Comparison of ENCODE assay signal across 9 cellular contexts in genomic region chr10:112985701-112986510, GRCh38.
DNase-seq lines count a peak whose midpoint lies in the region; ATAC-seq and TF ChIP-seq lines count a peak whose summit lies in the region.
"Had no signal": no experiment of that assay in that cellular context is flagged by ENCODE, and none has a peak within 500 bp of the region (broad histone marks: within the 10 kb centered on the region; RNA-seq: fewer than 3 reads in every experiment).

No MANE protein-coding gene starts in this region.

- peaks cover 3% of the 10 kb centered on the region for H3K36me3 Mint-ChIP-seq in stimulated activated effector memory CD8-positive, alpha-beta T cell treated with anti-CD3 and anti-CD28 coated beads, Interleukin-12 subunit alpha, Interleukin-12 subunit beta, amount 100 ng/mL, for 72 hours

- H3K27ac Mint-ChIP-seq in stimulated activated effector memory CD8-positive, alpha-beta T cell treated with anti-CD3 and anti-CD28 coated beads, Interleukin-12 subunit alpha, Interleukin-12 subunit beta, amount 100 ng/mL, for 72 hours, result no peak overlapping the region
- H3K27ac Mint-ChIP-seq: activated naive CD4-positive, alpha-beta T cell treated with anti-CD3 and anti-CD28 coated beads, Interleukin-2, amount 50 U/mL, for 24 hours had no signal

- TF ChIP-seq CTCF in fibroblast of mammary gland (conservative IDR thresholded peaks at IDR 0.05; ENCODE audit: control insufficient read depth, insufficient read depth, low read depth, low read length), result no peak

- H3K4me3 Mint-ChIP-seq in stimulated activated effector memory CD8-positive, alpha-beta T cell treated with anti-CD3 and anti-CD28 coated beads, Interleukin-12 subunit alpha, Interleukin-12 subunit beta, amount 100 ng/mL, for 72 hours, result no peak overlapping the region
- H3K4me3 Mint-ChIP-seq: activated naive CD4-positive, alpha-beta T cell treated with anti-CD3 and anti-CD28 coated beads, Interleukin-2, amount 50 U/mL, for 24 hours had no signal

- H3K4me3 ChIP-seq in fibroblast of mammary gland (ENCODE audit: control insufficient read depth, low read depth, low read length), result no peak overlapping the region

- no peaks in the 10 kb centered on the region for H3K9me3 Mint-ChIP-seq in stimulated activated effector memory CD8-positive, alpha-beta T cell treated with anti-CD3 and anti-CD28 coated beads, Interleukin-12 subunit alpha, Interleukin-12 subunit beta, amount 100 ng/mL, for 72 hours
- H3K9me3 Mint-ChIP-seq: activated naive CD4-positive, alpha-beta T cell treated with anti-CD3 and anti-CD28 coated beads, Interleukin-2, amount 50 U/mL, for 24 hours had no signal

- H3K4me1 Mint-ChIP-seq in stimulated activated effector memory CD8-positive, alpha-beta T cell treated with anti-CD3 and anti-CD28 coated beads, Interleukin-12 subunit alpha, Interleukin-12 subunit beta, amount 100 ng/mL, for 72 hours, result peaks cover 34% of the 10 kb centered on the region

- no peak for DNase-seq in activated CD4-positive, CD25-positive, alpha-beta regulatory T cell treated with anti-CD3 and anti-CD28 coated beads, Interleukin-2, amount 50 U/mL, for 72 hours
- DNase-seq in NOMO-1 (lab: John Stamatoyannopoulos, UW; ENCODE audit: unreplicated experiment in 2 of 2), result peak; percentile 87 to 94
- DNase-seq in fibroblast of mammary gland (ENCODE audit: low read depth), result peak; percentile 83
- peak in 1 of 2 donors; percentile 60 for DNase-seq in stimulated activated effector memory CD8-positive, alpha-beta T cell treated with anti-CD3 and anti-CD28 coated beads, Interleukin-12 subunit alpha, Interleukin-12 subunit beta, amount 100 ng/mL, for 72 hours (ENCODE audit: low spot score in 2 of 2)
- DNase-seq in NCI-H510A treated with DMSO at 0.1 percent for 48 hours (lab: John Stamatoyannopoulos, UW), result no peak

- ATAC-seq in activated CD4-positive, CD25-positive, alpha-beta regulatory T cell treated with anti-CD3 and anti-CD28 coated beads, Interleukin-2, amount 50 U/mL, for 24 hours, result peak; percentile 29 to 50
- ATAC-seq in stimulated activated effector memory CD8-positive, alpha-beta T cell treated with anti-CD3 and anti-CD28 coated beads, Interleukin-12 subunit alpha, Interleukin-12 subunit beta, amount 100 ng/mL, for 72 hours, result peak; percentile 87
- ATAC-seq in HG03469 (IDR thresholded peaks at IDR 0.05; ENCODE audit: unreplicated experiment), result no peak
- no peak for ATAC-seq in GM18511 (IDR thresholded peaks at IDR 0.05; ENCODE audit: unreplicated experiment)

Comparison
In these comparisons a context has a peak if more than half of its experiments do, and no peak if none do; other contexts are left out.
1. ATAC-seq: peak in activated CD4-positive, CD25-positive, alpha-beta regulatory T cell treated with anti-CD3 and anti-CD28 coated beads, Interleukin-2, amount 50 U/mL, for 24 hours (2 of 2) and stimulated activated effector memory CD8-positive, alpha-beta T cell treated with anti-CD3 and anti-CD28 coated beads, Interleukin-12 subunit alpha, Interleukin-12 subunit beta, amount 100 ng/mL, for 72 hours (single experiment); none in HG03469 (single experiment) and GM18511 (single experiment).
2. DNase-seq: peak in NOMO-1 (2 of 2) and fibroblast of mammary gland (single experiment); none in activated CD4-positive, CD25-positive, alpha-beta regulatory T cell treated with anti-CD3 and anti-CD28 coated beads, Interleukin-2, amount 50 U/mL, for 72 hours (single experiment) and NCI-H510A treated with DMSO at 0.1 percent for 48 hours (single experiment).